8 cellular contexts compared by ENCODE assay signal in genomic region chr5:35003018-35003957, GRCh38. TPM values are rescaled to one million over a fixed set of nuclear protein-coding genes. Genes with fewer than 3 reads are reported as not detected.
DNase-seq lines count a peak whose midpoint lies in the region; ATAC-seq and TF ChIP-seq lines count a peak whose summit lies in the region.

No MANE protein-coding gene starts in this region.

- no TSS peak for BruUV-seq in Caco-2 (replicated peaks; lab: Mats Ljungman, UMichigan)

- TF ChIP-seq POLR2A in erythroblast (IDR thresholded peaks at IDR 0.05; ENCODE audit: low read length) (no peak), suprapubic skin (IDR thresholded peaks at IDR 0.05) (no peak)

- H3K4me3 ChIP-seq in Caco-2 (ENCODE audit: low read depth, low read length) = no peak overlapping the region
- H3K4me3 ChIP-seq in suprapubic skin = no peak overlapping the region

- H3K27me3 Mint-ChIP-seq in Caco-2 (ENCODE audit: insufficient read depth, unreplicated experiment) = peaks cover 2% of the 10 kb centered on the region
- H3K27me3 Mint-ChIP-seq in nephron (ENCODE audit: low read depth) = peaks cover 17% of the 10 kb centered on the region

- H3K36me3 Mint-ChIP-seq in Caco-2 (ENCODE audit: insufficient read depth, unreplicated experiment) (no peaks in the 10 kb centered on the region), nephron (ENCODE audit: low read depth) (no peaks in the 10 kb centered on the region)

- H3K9me3 ChIP-seq in Caco-2 (no peaks in the 10 kb centered on the region), suprapubic skin (no peaks in the 10 kb centered on the region)

- H3K4me1 Mint-ChIP-seq in Caco-2 (ENCODE audit: low read depth, unreplicated experiment) = no peaks in the 10 kb centered on the region
- H3K4me1 Mint-ChIP-seq in nephron = no peaks in the 10 kb centered on the region

- H3K4me3 Mint-ChIP-seq in Caco-2 (ENCODE audit: unreplicated experiment) = no peak overlapping the region
- H3K4me3 Mint-ChIP-seq in nephron = no peak overlapping the region

- no peaks in the 10 kb centered on the region for H3K36me3 ChIP-seq in Caco-2 (ENCODE audit: control insufficient read depth, insufficient read depth, low read length)
- H3K36me3 ChIP-seq in suprapubic skin = no peaks in the 10 kb centered on the region

- H3K27ac Mint-ChIP-seq in Caco-2 (ENCODE audit: unreplicated experiment) (no peak overlapping the region), nephron (no peak overlapping the region)

- peak; percentile 43 to 78 for DNase-seq in Caco-2
- DNase-seq in HT1080 (ENCODE audit: low read depth) = peak; percentile 65
- peak; percentile 73 for DNase-seq in NOMO-1 treated with DMSO at 0.1 percent for 48 hours (lab: John Stamatoyannopoulos, UW; ENCODE audit: unreplicated experiment)
- DNase-seq in activated CD8-positive, alpha-beta memory T cell treated with anti-CD3 and anti-CD28 coated beads, Interleukin-2, amount 50 U/mL, for 48 hours = peak; percentile 89
- DNase-seq in erythroblast (lab: John Stamatoyannopoulos, UW) = peak; percentile 57 to 77
- no peak for DNase-seq in suprapubic skin (ENCODE audit: low spot score in 2 of 2)

- H3K27me3 ChIP-seq in Caco-2 (replicated peaks; ENCODE audit: control insufficient read depth, insufficient read depth, low read length) (no peaks in the 10 kb centered on the region), suprapubic skin (peaks cover 4% of the 10 kb centered on the region)

- TF ChIP-seq CTCF in Caco-2 (IDR thresholded peaks at IDR 0.05; ENCODE audit: insufficient read depth in 1 of 2, low read depth in 1 of 2, low read length in 1 of 2, severe bottlenecking in 1 of 2, unreplicated experiment in 1 of 2) = peak; percentile 90 to 95
- TF ChIP-seq CTCF in nephron (IDR thresholded peaks at IDR 0.05; ENCODE audit: unreplicated experiment in 3 of 3) = peak; percentile 76 to 85 (median 76)
- peak; percentile 55 to 73 for TF ChIP-seq CTCF in suprapubic skin (IDR thresholded peaks at IDR 0.05)

- WGBS in suprapubic skin = 42% methylated on average over 18 of the region's 18 CpGs

- CTCF ChIA-PET in Caco-2 (lab: Charles Lee) = interaction anchor here (0.7 to 3.2 kb wide), 8 partner anchors 9 to 529 kb away, joined by 3 to 38 read pairs (median 5); partner anchors contain the start of genes BRIX1, DNAJC21 and RAD1

- POLR2A ChIA-PET in Caco-2 (lab: Charles Lee) = interaction anchor here (1.0 kb wide), 2 partner anchors 37 to 73 kb away, joined by 3 to 5 read pairs; partner anchors contain the start of gene DNAJC21

- no peak for TF ChIP-seq EP300 in suprapubic skin (IDR thresholded peaks at IDR 0.05)

- intact Hi-C loops in Caco-2 (cut with micrococcal nuclease; ENCODE audit: unreplicated experiment) = loop anchor here (1.0 to 2.0 kb wide), 4 partner anchors 45 to 529 kb away; no protein-coding TSS in a partner anchor

- peak; percentile 63 for ATAC-seq in GM19463 (IDR thresholded peaks at IDR 0.05; ENCODE audit: unreplicated experiment)

- H3K9me3 Mint-ChIP-seq in Caco-2 (ENCODE audit: unreplicated experiment) (no peaks in the 10 kb centered on the region), nephron (peaks cover 2% of the 10 kb centered on the region)

- H3K4me1 ChIP-seq in Caco-2 (no peaks in the 10 kb centered on the region), suprapubic skin (no peaks in the 10 kb centered on the region)

- H3K27ac ChIP-seq in suprapubic skin = no peak overlapping the region

RNA-seq across cellular contexts. Expression of gene AGXT2, which starts 44.5 kb away (rescaled TPM):
- total RNA-seq in Caco-2 (2022) = 0.21 TPM in 1 of 2 replicates, not detected in the other
- total RNA-seq in HT1080 (2014; rRNA removed; shearing (Covaris generic)) = not detected in 2 replicates
- not detected in 2 replicates for polyA plus RNA-seq in HT1080 (2015; cell fraction: cytosol; rRNA removed)
- polyA plus RNA-seq in HT1080 (2015; cell fraction: nucleus; rRNA removed) = not detected in 2 replicates
- not detected for total RNA-seq in suprapubic skin

Comparison
In these comparisons a context has a peak if more than half of its experiments do, and no peak if none do; other contexts are left out.
1. DNase-seq: peak in Caco-2 (2 of 2), HT1080 (single experiment), NOMO-1 treated with DMSO at 0.1 percent for 48 hours (single experiment), activated CD8-positive, alpha-beta memory T cell treated with anti-CD3 and anti-CD28 coated beads, Interleukin-2, amount 50 U/mL, for 48 hours (single experiment) and erythroblast (2 of 2); none in suprapubic skin (0 of 2).
2. Peak in every context shown above with its lines, with median percentiles within 50 percentile points of each other: CTCF ChIP-seq.